Comparison of ENCODE assay signal across 9 cellular contexts in the genomic region with DNA sequence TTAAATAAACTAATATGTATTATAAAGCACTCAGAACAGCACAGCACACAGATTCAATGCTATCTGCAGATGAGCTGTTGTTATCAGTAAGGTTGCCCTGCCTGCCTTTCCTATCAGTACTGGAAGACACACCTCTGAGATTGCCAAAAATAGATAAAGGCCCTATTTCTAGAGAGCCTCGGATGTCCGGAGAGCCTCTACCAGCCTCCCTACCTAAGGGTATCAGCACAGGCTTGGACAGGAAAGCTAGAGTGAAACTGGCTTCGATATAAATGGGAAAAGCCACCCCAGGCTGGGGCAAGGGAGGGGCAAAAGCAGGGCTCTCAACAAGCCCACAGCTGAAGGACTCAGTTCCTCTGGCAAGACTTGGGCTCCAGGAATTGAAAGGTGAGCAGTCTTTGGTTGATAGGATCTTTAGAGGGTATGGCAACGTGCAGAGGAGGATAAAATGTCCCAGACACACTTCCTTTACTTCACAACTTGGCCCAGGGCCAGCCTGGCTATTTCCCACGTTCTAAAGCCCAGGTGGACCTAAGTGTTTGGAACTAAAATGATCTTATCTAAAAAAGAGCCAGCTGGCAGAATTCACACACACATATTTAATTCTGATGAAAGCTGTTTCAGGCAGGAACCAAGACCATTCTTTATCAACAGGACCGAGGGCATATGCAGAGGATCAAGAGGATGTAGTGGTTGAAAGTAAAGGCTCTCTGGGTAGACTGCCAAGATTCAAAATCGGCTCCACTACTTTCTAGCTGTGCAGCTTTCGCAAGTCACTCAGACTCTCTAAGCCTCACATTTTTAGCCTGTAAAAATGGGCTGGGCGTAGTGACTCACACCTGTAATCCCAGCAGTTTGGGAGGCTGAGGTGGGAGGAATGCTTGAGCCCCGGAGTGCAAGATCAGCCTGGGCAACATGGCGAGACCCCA. TPM values are rescaled to one million over a fixed set of nuclear protein-coding genes. Genes with fewer than 3 reads are reported as not detected.
DNase-seq lines count a peak whose midpoint lies in the region; ATAC-seq and TF ChIP-seq lines count a peak whose summit lies in the region.
"Had no signal": no experiment of that assay in that cellular context is flagged by ENCODE, and none has a peak within 500 bp of the region (broad histone marks: within the 10 kb centered on the region; RNA-seq: fewer than 3 reads in every experiment).

No MANE protein-coding gene starts in this region.

- no peaks in the 10 kb centered on the region for H3K79me2 ChIP-seq in OCI-LY3 (ENCODE audit: low read length)

- no peaks in the 10 kb centered on the region for H3K9me3 ChIP-seq in OCI-LY3 (ENCODE audit: insufficient read depth, low read length)
- H3K9me3 ChIP-seq in vagina, result no peaks in the 10 kb centered on the region
- no peaks in the 10 kb centered on the region for H3K9me3 ChIP-seq in CD8-positive, alpha-beta memory T cell (ENCODE audit: low read length)
- H3K9me3 ChIP-seq: BLaER1 treated with 17β-estradiol and CSF1 and Interleukin-3, amounts not matched to agents 10 nM and 100 nM had no signal

- H3K9ac ChIP-seq in OCI-LY3 (ENCODE audit: low read length), result no peak overlapping the region
- H3K9ac ChIP-seq: BLaER1 treated with 17β-estradiol and CSF1 and Interleukin-3, amounts not matched to agents 10 nM and 100 nM had no signal

- intact Hi-C loops in Right ventricle myocardium superior (cut with DNase I), result no loop called here
- intact Hi-C loops in cardiac septum (cut with DNase I), result no loop called here
- intact Hi-C loops in vagina (cut with DNase I), result no loop called here

- ATAC-seq in Right ventricle myocardium superior (ENCODE audit: poor library complexity), result peak; percentile 70
- no peak for ATAC-seq in activated T-cell treated with anti-CD3 and anti-CD28 coated beads, Interleukin-2, amount 50 U/mL, for 4 hours

- H3K36me3 Mint-ChIP-seq in activated T-cell treated with anti-CD3 and anti-CD28 coated beads, Interleukin-2, amount 50 U/mL, for 4 hours (ENCODE audit: insufficient read depth), result no peaks in the 10 kb centered on the region
- H3K36me3 Mint-ChIP-seq in CD8-positive, alpha-beta memory T cell, result no peaks in the 10 kb centered on the region

- no peak overlapping the region for H2AFZ ChIP-seq in OCI-LY3 (ENCODE audit: low read depth, low read length)

- peak overlapping the region; percentile 12; the same call in 1 of the 2 replicates for H3K4me2 ChIP-seq in OCI-LY3 (ENCODE audit: low read length)

- H3K9me3 Mint-ChIP-seq in activated T-cell treated with anti-CD3 and anti-CD28 coated beads, Interleukin-2, amount 50 U/mL, for 4 hours, result no peaks in the 10 kb centered on the region
- no peaks in the 10 kb centered on the region for H3K9me3 Mint-ChIP-seq in CD8-positive, alpha-beta memory T cell

- peaks cover 8% of the 10 kb centered on the region; the same call in 1 of the 2 replicates for H3K27me3 ChIP-seq in OCI-LY3 (ENCODE audit: low read depth, low read length)
- H3K27me3 ChIP-seq in vagina, result no peaks in the 10 kb centered on the region
- H3K27me3 ChIP-seq in CD8-positive, alpha-beta memory T cell (ENCODE audit: insufficient read depth, low read length, poor library complexity, severe bottlenecking), result no peaks in the 10 kb centered on the region
- H3K27me3 ChIP-seq: BLaER1 treated with 17β-estradiol and CSF1 and Interleukin-3, amounts not matched to agents 10 nM and 100 nM had no signal

- H3K4me1 Mint-ChIP-seq in activated T-cell treated with anti-CD3 and anti-CD28 coated beads, Interleukin-2, amount 50 U/mL, for 4 hours (ENCODE audit: low read depth), result peaks cover 10% of the 10 kb centered on the region
- H3K4me1 Mint-ChIP-seq in CD8-positive, alpha-beta memory T cell, result peaks cover 10 to 13% (median 12%) of the 10 kb centered on the region in 3 donors

- H3K27me3 Mint-ChIP-seq in activated T-cell treated with anti-CD3 and anti-CD28 coated beads, Interleukin-2, amount 50 U/mL, for 4 hours (ENCODE audit: low read depth), result no peaks in the 10 kb centered on the region
- peaks cover 4 to 8% of the 10 kb centered on the region in 2 donors for H3K27me3 Mint-ChIP-seq in CD8-positive, alpha-beta memory T cell

- H3K4me3 Mint-ChIP-seq in activated T-cell treated with anti-CD3 and anti-CD28 coated beads, Interleukin-2, amount 50 U/mL, for 4 hours, result no peak overlapping the region
- H3K4me3 Mint-ChIP-seq in CD8-positive, alpha-beta memory T cell, result no peak overlapping the region

- H3K4me1 ChIP-seq in OCI-LY3 (ENCODE audit: low read length) (peaks cover 39% of the 10 kb centered on the region), vagina (peaks cover 17% of the 10 kb centered on the region)
- peaks cover 5% of the 10 kb centered on the region for H3K4me1 ChIP-seq in CD8-positive, alpha-beta memory T cell (ENCODE audit: insufficient read depth, low read length)

- no peaks in the 10 kb centered on the region for H3K36me3 ChIP-seq in OCI-LY3 (replicated peaks; ENCODE audit: low read depth, low read length)
- H3K36me3 ChIP-seq in vagina, result no peaks in the 10 kb centered on the region
- no peaks in the 10 kb centered on the region for H3K36me3 ChIP-seq in CD8-positive, alpha-beta memory T cell (ENCODE audit: insufficient read depth, low read length)
- H3K36me3 ChIP-seq: BLaER1 treated with 17β-estradiol and CSF1 and Interleukin-3, amounts not matched to agents 10 nM and 100 nM had no signal

- POLR2A ChIA-PET in CD8-positive, alpha-beta memory T cell (lab: Charles Lee), result no interaction called here

- H3K27ac Mint-ChIP-seq in CD8-positive, alpha-beta memory T cell, result no peak overlapping the region

- H3K27ac ChIP-seq in OCI-LY3 (ENCODE audit: low read length), result no peak overlapping the region
- H3K27ac ChIP-seq in vagina, result peak overlapping the region; percentile 1
- H3K27ac ChIP-seq in CD8-positive, alpha-beta memory T cell (ENCODE audit: low read depth, low read length), result no peak overlapping the region
- H3K27ac ChIP-seq: BLaER1 treated with 17β-estradiol and CSF1 and Interleukin-3, amounts not matched to agents 10 nM and 100 nM had no signal

- no peak overlapping the region for H3K4me3 ChIP-seq in OCI-LY3 (ENCODE audit: low read length)
- no peak overlapping the region for H3K4me3 ChIP-seq in vagina
- H3K4me3 ChIP-seq in CD8-positive, alpha-beta memory T cell (ENCODE audit: low read length), result no peak overlapping the region
- H3K4me3 ChIP-seq: BLaER1 treated with 17β-estradiol and CSF1 and Interleukin-3, amounts not matched to agents 10 nM and 100 nM had no signal

- no peaks in the 10 kb centered on the region for H4K20me1 ChIP-seq in OCI-LY3 (ENCODE audit: insufficient read depth, low read length)
- H4K20me1 ChIP-seq: BLaER1 treated with 17β-estradiol and CSF1 and Interleukin-3, amounts not matched to agents 10 nM and 100 nM had no signal

- no peak for TF ChIP-seq POLR2A in vagina (IDR thresholded peaks at IDR 0.05)

- peak; percentile 67 for DNase-seq in Right ventricle myocardium superior
- no peak for DNase-seq in cardiac septum (ENCODE audit: low spot score)
- DNase-seq in glomerular endothelial cell (ENCODE audit: extremely low read depth, low read depth, low spot score), result peak; percentile 90
- no peak for DNase-seq in vagina (ENCODE audit: extremely low spot score in 2 of 2)
- DNase-seq in activated naive CD4-positive, alpha-beta T cell treated with Interleukin-2 at 50 U/mL for 16 hours, result no peak
- DNase-seq in activated T-cell treated with anti-CD3 and anti-CD28 coated beads, Interleukin-2, amount 50 U/mL, for 4 hours, result no peak
- no peak for DNase-seq in CD8-positive, alpha-beta memory T cell

- CTCF ChIA-PET in CD8-positive, alpha-beta memory T cell (lab: Charles Lee), result interaction anchor here (2.7 kb wide), 1 partner anchor 14 kb away, joined by 7 read pairs; no protein-coding TSS in a partner anchor

- TF ChIP-seq CTCF in OCI-LY3 (IDR thresholded peaks at IDR 0.05; ENCODE audit: low read depth, low read length) (no peak), vagina (IDR thresholded peaks at IDR 0.05) (no peak)

RNA-seq across cellular contexts. Expression of a gene that starts 37.8 kb away (rescaled TPM):
- total RNA-seq in Right ventricle myocardium superior, result 10.0 TPM
- 20.9 TPM for total RNA-seq in cardiac septum
- total RNA-seq in glomerular endothelial cell, result 15.0 and 39.7 TPM in 2 replicates
- total RNA-seq in vagina, result 48.1 TPM
- 10 to 100 TPM; 18.2 to 26.7 (median 21.0) TPM for total RNA-seq in activated T-cell treated with anti-CD3 and anti-CD28 coated beads, Interleukin-2, amount 50 U/mL, for 4 hours
- 10 to 100 TPM; 24.0 to 29.4 TPM for total RNA-seq in CD8-positive, alpha-beta memory T cell
- polyA plus RNA-seq in CD8-positive, alpha-beta memory T cell, result 13.0 TPM

Comparison
In these comparisons a context has a peak if more than half of its experiments do, and no peak if none do; other contexts are left out.
1. DNase-seq: peak in Right ventricle myocardium superior (single experiment) and glomerular endothelial cell (single experiment); none in cardiac septum (single experiment), vagina (0 of 2), activated naive CD4-positive, alpha-beta T cell treated with Interleukin-2 at 50 U/mL for 16 hours (single experiment), activated T-cell treated with anti-CD3 and anti-CD28 coated beads, Interleukin-2, amount 50 U/mL, for 4 hours (single experiment) and CD8-positive, alpha-beta memory T cell (0 of 5).